Comparison of ENCODE assay signal across 26 cellular contexts in genomic region chr7:103025341-103025740, GRCh38. TPM values are rescaled to one million over a fixed set of nuclear protein-coding genes. Genes with fewer than 3 reads are reported as not detected.
DNase-seq lines count a peak whose midpoint lies in the region; ATAC-seq, FAIRE-seq and TF ChIP-seq lines count a peak whose summit lies in the region.
"Had no signal": no experiment of that assay in that cellular context is flagged by ENCODE, and none has a peak within 500 bp of the region (broad histone marks: within the 10 kb centered on the region; RNA-seq: fewer than 3 reads in every experiment).

No MANE protein-coding gene starts in this region.

- no peak overlapping the region for H3K4me3 Mint-ChIP-seq in T-helper 17 cell
- no peak overlapping the region for H3K4me3 Mint-ChIP-seq in stimulated activated naive B cell treated with anti-CD40 and anti-IgM and Interleukin-4, amounts not matched to agents 10 μg/mL and 1 μg/mL and 100 μg/mL, for 72 hours
- H3K4me3 Mint-ChIP-seq in nephron progenitor cell = no peak overlapping the region
- H3K4me3 Mint-ChIP-seq: activated naive CD4-positive, alpha-beta T cell treated with anti-CD3 and anti-CD28 coated beads for 36 hours; activated T-cell treated with anti-CD3 and anti-CD28 coated beads, Interleukin-2, amount 50 U/mL, for 4 hours; stimulated activated naive CD8-positive, alpha-beta T cell treated with anti-CD3 and anti-CD28 coated beads, Interleukin-15, Interleukin-2, amounts not matched to agents 100 ng/mL and 50 ng/mL, for 24 hours had no signal

- TF ChIP-seq CTCF in HCT116 (IDR thresholded peaks at IDR 0.05 in 2 of 3, conservative IDR thresholded peaks at IDR 0.05 in 1 of 3; ENCODE audit: borderline replicate concordance in 1 of 3, insufficient read depth in 1 of 3, low read depth in 2 of 3, low read length in 2 of 3) = no peak
- no peak for TF ChIP-seq CTCF in nephron progenitor cell (IDR thresholded peaks at IDR 0.05)

- ATAC-seq in HCT116 (no peak), T-helper 17 cell (peak; percentile 37)
- peak; percentile 97 to 100 for ATAC-seq in stimulated activated naive B cell treated with anti-CD40 and anti-IgM and Interleukin-4, amounts not matched to agents 10 μg/mL and 1 μg/mL and 100 μg/mL, for 72 hours (replicated peaks)
- ATAC-seq: activated T-cell treated with anti-CD3 and anti-CD28 coated beads, Interleukin-2, amount 50 U/mL, for 4 hours; lower lobe of right lung; psoas muscle had no signal

- H3K36me3 ChIP-seq in HCT116 (ENCODE audit: control insufficient read depth in 1 of 2, insufficient read depth in 2 of 2, low read length in 2 of 2) = no peaks in the 10 kb centered on the region
- H3K36me3 ChIP-seq: ascending aorta, lower lobe of right lung, neutrophil, tibial artery had no signal

- POLR2A ChIA-PET in HCT116 (lab: Charles Lee) = no interaction called here

- no peaks in the 10 kb centered on the region for H3K4me1 ChIP-seq in HCT116 (ENCODE audit: control insufficient read depth in 1 of 2, insufficient read depth in 2 of 2, low read length in 2 of 2)
- H3K4me1 ChIP-seq: ascending aorta, lower lobe of right lung, psoas muscle, tibial artery had no signal

- H3K27ac ChIP-seq in HCT116 (ENCODE audit: low read depth, low read length) = no peak overlapping the region
- H3K27ac ChIP-seq: ascending aorta, lower lobe of right lung, neutrophil, psoas muscle, tibial artery had no signal

- CTCF ChIA-PET in HCT116 (lab: Charles Lee) = no interaction called here

- intact Hi-C loops in HCT116 (cut with micrococcal nuclease) = no loop called here

- H3K36me3 Mint-ChIP-seq in T-helper 17 cell (ENCODE audit: low read depth) = no peaks in the 10 kb centered on the region
- peaks cover 11 to 16% of the 10 kb centered on the region in 2 donors for H3K36me3 Mint-ChIP-seq in stimulated activated naive B cell treated with anti-CD40 and anti-IgM and Interleukin-4, amounts not matched to agents 10 μg/mL and 1 μg/mL and 100 μg/mL, for 72 hours
- peaks cover 30% of the 10 kb centered on the region for H3K36me3 Mint-ChIP-seq in nephron progenitor cell (ENCODE audit: low read depth)

- H3K9me2 ChIP-seq in HCT116 (ENCODE audit: insufficient read depth) = no peaks in the 10 kb centered on the region

- H4K20me1 ChIP-seq in HCT116 (ENCODE audit: insufficient read depth) = no peaks in the 10 kb centered on the region

- no peak overlapping the region for H3K4me2 ChIP-seq in HCT116 (ENCODE audit: low read length)

- H2AFZ ChIP-seq in HCT116 (ENCODE audit: low read depth, low read length, poor library complexity, severe bottlenecking) = peak overlapping the region; percentile 74

- TF ChIP-seq POLR2A in HCT116 (IDR thresholded peaks at IDR 0.05; ENCODE audit: borderline replicate concordance, extremely low read depth, insufficient read depth, insufficient read length) (no peak), GM12892 (IDR thresholded peaks at IDR 0.05; ENCODE audit: low read depth, low read length) (no peak)

- no peak for FAIRE-seq in GM12892 (lab: Jason Lieb, UNC)
- FAIRE-seq: keratinocyte had no signal

- H3K9me3 Mint-ChIP-seq in stimulated activated naive B cell treated with anti-CD40 and anti-IgM and Interleukin-4, amounts not matched to agents 10 μg/mL and 1 μg/mL and 100 μg/mL, for 72 hours = peaks cover 9 to 13% of the 10 kb centered on the region in 2 donors
- peaks cover 28% of the 10 kb centered on the region for H3K9me3 Mint-ChIP-seq in nephron progenitor cell

- RAD21 ChIA-PET in HCT116 (lab: Charles Lee; ENCODE audit: low non-redundant PET in 1 of 2, low total read pairs in 2 of 2, uncharacterized antibody in 2 of 2, unreplicated experiment in 2 of 2) = no interaction called here

- no peak overlapping the region for H3K4me3 ChIP-seq in HCT116 (replicated peaks in 1 of 2; ENCODE audit: low read depth in 1 of 2, low read length in 2 of 2)
- H3K4me3 ChIP-seq: ascending aorta, lower lobe of right lung, psoas muscle, tibial artery had no signal

- H3K27me3 Mint-ChIP-seq in T-helper 17 cell (no peaks in the 10 kb centered on the region), nephron progenitor cell (ENCODE audit: low read depth, poor library complexity) (peaks cover 6% of the 10 kb centered on the region)
- H3K27me3 Mint-ChIP-seq in stimulated activated naive B cell treated with anti-CD40 and anti-IgM and Interleukin-4, amounts not matched to agents 10 μg/mL and 1 μg/mL and 100 μg/mL, for 72 hours = no peaks in the 10 kb centered on the region
- H3K27me3 Mint-ChIP-seq: stimulated activated naive CD8-positive, alpha-beta T cell treated with anti-CD3 and anti-CD28 coated beads, Interleukin-15, Interleukin-2, amounts not matched to agents 100 ng/mL and 50 ng/mL, for 24 hours had no signal

- TF ChIP-seq RAD21 in HCT116 (IDR thresholded peaks at IDR 0.05; ENCODE audit: low read depth) = no peak

- H3K27ac Mint-ChIP-seq in T-helper 17 cell (no peak overlapping the region), nephron progenitor cell (no peak overlapping the region)
- H3K27ac Mint-ChIP-seq in stimulated activated naive B cell treated with anti-CD40 and anti-IgM and Interleukin-4, amounts not matched to agents 10 μg/mL and 1 μg/mL and 100 μg/mL, for 72 hours = no peak overlapping the region
- H3K27ac Mint-ChIP-seq: activated naive CD4-positive, alpha-beta T cell treated with anti-CD3 and anti-CD28 coated beads for 36 hours; stimulated activated naive CD8-positive, alpha-beta T cell treated with anti-CD3 and anti-CD28 coated beads, Interleukin-15, Interleukin-2, amounts not matched to agents 100 ng/mL and 50 ng/mL, for 24 hours had no signal

- no peaks in the 10 kb centered on the region for H3K27me3 ChIP-seq in HCT116 (ENCODE audit: insufficient read depth, low read length)
- H3K27me3 ChIP-seq: ascending aorta, neutrophil, tibial artery had no signal

- H3K4me1 Mint-ChIP-seq in T-helper 17 cell (peaks cover 2% of the 10 kb centered on the region), nephron progenitor cell (no peaks in the 10 kb centered on the region)
- peaks cover 4 to 13% of the 10 kb centered on the region in 2 donors for H3K4me1 Mint-ChIP-seq in stimulated activated naive B cell treated with anti-CD40 and anti-IgM and Interleukin-4, amounts not matched to agents 10 μg/mL and 1 μg/mL and 100 μg/mL, for 72 hours

- no peak overlapping the region for H3K9ac ChIP-seq in HCT116 (ENCODE audit: low read length)

- no peaks in the 10 kb centered on the region for H3K79me2 ChIP-seq in HCT116 (ENCODE audit: insufficient read depth, low read length)

- H3K9me3 ChIP-seq in HCT116 (ENCODE audit: control insufficient read depth in 1 of 2, insufficient read depth in 1 of 2, low read depth in 1 of 2, low read length in 2 of 2) = no peaks in the 10 kb centered on the region
- no peaks in the 10 kb centered on the region for H3K9me3 ChIP-seq in T-helper 17 cell (ENCODE audit: control insufficient read depth, low read length, poor library complexity, severe bottlenecking)
- H3K9me3 ChIP-seq: ascending aorta, lower lobe of right lung, neutrophil, tibial artery had no signal

- DNase-seq in HCT116 (ENCODE audit: low read depth, low spot score) = no peak
- DNase-seq in NAMALWA (ENCODE audit: low spot score) = peak; percentile 69
- no peak for DNase-seq in T-helper 17 cell
- DNase-seq in stimulated activated naive B cell treated with anti-CD40 and anti-IgM and Interleukin-4, amounts not matched to agents 10 μg/mL and 1 μg/mL and 100 μg/mL, for 72 hours = peak; percentile 8
- DNase-seq in nephron progenitor cell = no peak
- DNase-seq in NCI-H2107 treated with DMSO at 0.1 percent for 48 hours (lab: John Stamatoyannopoulos, UW; ENCODE audit: unreplicated experiment) = no peak
- no peak for DNase-seq in GM12892 (ENCODE audit: insufficient read length)
- DNase-seq: activated CD8-positive, alpha-beta memory T cell treated with anti-CD3 and anti-CD28 coated beads for 24 hours; activated naive CD4-positive, alpha-beta T cell treated with anti-CD3 and anti-CD28 coated beads for 36 hours; activated T-cell treated with anti-CD3 and anti-CD28 coated beads, Interleukin-2, amount 50 U/mL, for 4 hours; Calu3; cerebellar nuclear complex; effector CD4-positive, alpha-beta T cell; EL; foreskin melanocyte; lower lobe of right lung; NCI-H1092; NCI-H2081; psoas muscle; Right ventricle myocardium superior; tibial artery had no signal

- BruUV-seq in HCT116 (replicated peaks; lab: Mats Ljungman, UMichigan) = no TSS peak

TF ChIP-seq in HCT116, 20 proteins besides CTCF, POLR2A, EP300 and RAD21 (continues in another document):
- TF ChIP-seq, protein P1, sequence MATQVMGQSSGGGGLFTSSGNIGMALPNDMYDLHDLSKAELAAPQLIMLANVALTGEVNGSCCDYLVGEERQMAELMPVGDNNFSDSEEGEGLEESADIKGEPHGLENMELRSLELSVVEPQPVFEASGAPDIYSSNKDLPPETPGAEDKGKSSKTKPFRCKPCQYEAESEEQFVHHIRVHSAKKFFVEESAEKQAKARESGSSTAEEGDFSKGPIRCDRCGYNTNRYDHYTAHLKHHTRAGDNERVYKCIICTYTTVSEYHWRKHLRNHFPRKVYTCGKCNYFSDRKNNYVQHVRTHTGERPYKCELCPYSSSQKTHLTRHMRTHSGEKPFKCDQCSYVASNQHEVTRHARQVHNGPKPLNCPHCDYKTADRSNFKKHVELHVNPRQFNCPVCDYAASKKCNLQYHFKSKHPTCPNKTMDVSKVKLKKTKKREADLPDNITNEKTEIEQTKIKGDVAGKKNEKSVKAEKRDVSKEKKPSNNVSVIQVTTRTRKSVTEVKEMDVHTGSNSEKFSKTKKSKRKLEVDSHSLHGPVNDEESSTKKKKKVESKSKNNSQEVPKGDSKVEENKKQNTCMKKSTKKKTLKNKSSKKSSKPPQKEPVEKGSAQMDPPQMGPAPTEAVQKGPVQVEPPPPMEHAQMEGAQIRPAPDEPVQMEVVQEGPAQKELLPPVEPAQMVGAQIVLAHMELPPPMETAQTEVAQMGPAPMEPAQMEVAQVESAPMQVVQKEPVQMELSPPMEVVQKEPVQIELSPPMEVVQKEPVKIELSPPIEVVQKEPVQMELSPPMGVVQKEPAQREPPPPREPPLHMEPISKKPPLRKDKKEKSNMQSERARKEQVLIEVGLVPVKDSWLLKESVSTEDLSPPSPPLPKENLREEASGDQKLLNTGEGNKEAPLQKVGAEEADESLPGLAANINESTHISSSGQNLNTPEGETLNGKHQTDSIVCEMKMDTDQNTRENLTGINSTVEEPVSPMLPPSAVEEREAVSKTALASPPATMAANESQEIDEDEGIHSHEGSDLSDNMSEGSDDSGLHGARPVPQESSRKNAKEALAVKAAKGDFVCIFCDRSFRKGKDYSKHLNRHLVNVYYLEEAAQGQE (IDR thresholded peaks at IDR 0.05; ENCODE audit: low read depth) = no peak
- TF ChIP-seq CEBPB (IDR thresholded peaks at IDR 0.05; ENCODE audit: low read depth) (no peak), JUND (IDR thresholded peaks at IDR 0.05) (no peak), ZFX (IDR thresholded peaks at IDR 0.05) (no peak)

RNA-seq across cellular contexts. Expression of gene FBXL13, which starts 49.3 kb away (rescaled TPM):
- total RNA-seq in HCT116 (2021; ENCODE audit: unreplicated experiment) (1.0 TPM), T-helper 17 cell (1 to 10 TPM; 1.3 to 1.4 TPM)
- polyA plus RNA-seq in HCT116 (2012) = 0.29 and 0.95 TPM in 2 replicates
- 1.1 TPM for polyA plus RNA-seq in GM12892 (2012; ENCODE audit: missing spikeins)
- total RNA-seq: T-helper 2 cell treated with Interferon-gamma antibody and Interleukin-4, amounts not matched to agents 100 ng/mL and 5 ng/mL, for 36 hours had no signal

RNA-seq across cellular contexts. Expression of gene ARMC10, which starts 49.6 kb away (rescaled TPM):
- total RNA-seq in HCT116 (2021; ENCODE audit: unreplicated experiment) = 53.3 TPM
- polyA plus RNA-seq in HCT116 (2012) = 21.4 and 28.7 TPM in 2 replicates
- 10 to 100 TPM; 14.6 to 16.0 TPM for total RNA-seq in T-helper 17 cell
- 27.7 TPM for polyA plus RNA-seq in GM12892 (2012; ENCODE audit: missing spikeins)

Comparison
In these comparisons a context has a peak if more than half of its experiments do, and no peak if none do; other contexts are left out.
1. DNase-seq: peak in NAMALWA (single experiment) and stimulated activated naive B cell treated with anti-CD40 and anti-IgM and Interleukin-4, amounts not matched to agents 10 μg/mL and 1 μg/mL and 100 μg/mL, for 72 hours (single experiment); none in HCT116 (single experiment), T-helper 17 cell (0 of 3), nephron progenitor cell (single experiment), NCI-H2107 treated with DMSO at 0.1 percent for 48 hours (single experiment) and GM12892 (single experiment).